Comparison of ENCODE assay signal across 11 cellular contexts in genomic region chr1:22814176-22815042, GRCh38.
A peak's percentile ranks its signal among the peaks of the same experiment; 100 is the strongest.
DNase-seq lines count a peak whose midpoint lies in the region; ATAC-seq and TF ChIP-seq lines count a peak whose summit lies in the region.
"Had no signal": no experiment of that assay in that cellular context is flagged by ENCODE, and none has a peak within 500 bp of the region (broad histone marks: within the 10 kb centered on the region; RNA-seq: fewer than 3 reads in every experiment).

No MANE protein-coding gene starts in this region.

- no peak overlapping the region for H3K4ac ChIP-seq in H9 (ENCODE audit: low read depth, low read length)

- no peaks in the 10 kb centered on the region for H4K20me1 ChIP-seq in H9 (ENCODE audit: control insufficient read depth, insufficient read depth, insufficient read length)

- no peak overlapping the region for H3K4me2 ChIP-seq in H9 (ENCODE audit: insufficient read depth, insufficient read length, low read length)

- H2BK20ac ChIP-seq in H9 (ENCODE audit: low read depth, low read length, poor library complexity, severe bottlenecking), result no peak overlapping the region

- no peak overlapping the region for H2BK12ac ChIP-seq in H9 (ENCODE audit: insufficient read length, low read depth, low read length)

- no peak overlapping the region for H3K27ac ChIP-seq in H9 (ENCODE audit: insufficient read length, low read depth, low read length)

- H3K4me1 ChIP-seq in H9 (ENCODE audit: insufficient read depth, low read length), result no peaks in the 10 kb centered on the region

- no peaks in the 10 kb centered on the region for H3K9me3 ChIP-seq in H9 (ENCODE audit: control insufficient read depth, low read depth, low read length)

- H2BK5ac ChIP-seq in H9 (ENCODE audit: insufficient read length, low read length), result no peak overlapping the region

- H4K8ac ChIP-seq in H9 (replicated peaks; ENCODE audit: insufficient read length, low read depth, low read length), result no peak overlapping the region

- H3K36me3 Mint-ChIP-seq in H9 (ENCODE audit: insufficient read depth in 1 of 3, low read depth in 3 of 3), result no peaks in the 10 kb centered on the region

- H3K14ac ChIP-seq in H9 (ENCODE audit: insufficient read depth, low read length), result no peak overlapping the region

- no peak overlapping the region for H4K91ac ChIP-seq in H9 (ENCODE audit: insufficient read length, low read depth, low read length)

- DNase-seq in GM04504 (ENCODE audit: low read depth) (peak; percentile 70), NCI-H510A (lab: John Stamatoyannopoulos, UW) (peak; percentile 60), fibroblast of the conjunctiva (ENCODE audit: low read depth) (peak; percentile 76), sciatic nerve (ENCODE audit: low spot score) (peak; percentile 84), HuH-7 (ENCODE audit: low spot score) (no peak), H9 (no peak), foreskin melanocyte (no peak)
- DNase-seq: activated CD8-positive, alpha-beta T cell treated with anti-CD3 and anti-CD28 coated beads, Interleukin-2, amount 10 ng/mL, durations not matched to agents 7 days and 5 days; amniotic stem cell; GF-D8 had no signal

- no peaks in the 10 kb centered on the region for H3K9me3 Mint-ChIP-seq in H9

- no peak overlapping the region for H3K23ac ChIP-seq in H9 (ENCODE audit: insufficient read length, low read depth, low read length)

- no peak overlapping the region for H2AFZ ChIP-seq in H9 (ENCODE audit: low read length)

- no peak overlapping the region for H2AK5ac ChIP-seq in H9 (ENCODE audit: insufficient read length, low read length)

- H3K27ac Mint-ChIP-seq in H9, result no peak overlapping the region
- H3K27ac Mint-ChIP-seq: activated CD8-positive, alpha-beta T cell treated with anti-CD3 and anti-CD28 coated beads, Interleukin-2, amount 10 ng/mL, durations not matched to agents 7 days and 5 days had no signal

- no peak overlapping the region for H3K9ac ChIP-seq in H9 (ENCODE audit: extremely low read depth, insufficient read length, low read length)

- no peak overlapping the region for H3K18ac ChIP-seq in H9 (ENCODE audit: insufficient read length, low read depth, low read length)

- no peak overlapping the region for H3K4me3 Mint-ChIP-seq in H9
- H3K4me3 Mint-ChIP-seq: activated CD8-positive, alpha-beta T cell treated with anti-CD3 and anti-CD28 coated beads, Interleukin-2, amount 10 ng/mL, durations not matched to agents 7 days and 5 days had no signal

- no peaks in the 10 kb centered on the region for H3K79me1 ChIP-seq in H9 (ENCODE audit: insufficient read depth, low read depth, low read length, poor library complexity, severe bottlenecking)

- no peak overlapping the region for H3T11ph ChIP-seq in H9 (ENCODE audit: low read length)

- WGBS in H9 (ENCODE audit: extremely low coverage, insufficient read length, low lambda C conversion rate), result no CpG with 5 or more reads among the region's 19 CpGs

- ATAC-seq in sciatic nerve, result peak; percentile 90
- ATAC-seq in HG03457 (IDR thresholded peaks at IDR 0.05; ENCODE audit: unreplicated experiment), result no peak
- ATAC-seq: activated CD8-positive, alpha-beta T cell treated with anti-CD3 and anti-CD28 coated beads, Interleukin-2, amount 10 ng/mL, durations not matched to agents 7 days and 5 days had no signal

- no peaks in the 10 kb centered on the region for H3K27me3 ChIP-seq in H9 (ENCODE audit: insufficient read depth, low read length)

- no peak overlapping the region for H2BK15ac ChIP-seq in H9 (ENCODE audit: low read depth, low read length)

- no peak overlapping the region for H4K5ac ChIP-seq in H9 (ENCODE audit: insufficient read length, low read depth, low read length)

- H2BK120ac ChIP-seq in H9 (ENCODE audit: low read depth, low read length, poor library complexity, severe bottlenecking), result no peak overlapping the region

- no peaks in the 10 kb centered on the region for H3K23me2 ChIP-seq in H9 (ENCODE audit: insufficient read length, low read depth, low read length, poor library complexity, severe bottlenecking)

- peaks cover 15 to 24% of the 10 kb centered on the region in 2 experiments for H3K4me1 Mint-ChIP-seq in H9

- H3K56ac ChIP-seq in H9 (ENCODE audit: insufficient read length, low read depth, low read length), result no peak overlapping the region

- no peak for TF ChIP-seq CTCF in H9 (conservative IDR thresholded peaks at IDR 0.05)

- no peaks in the 10 kb centered on the region; the same call in 1 of the 2 replicates for H3K27me3 Mint-ChIP-seq in H9 (ENCODE audit: low read depth)

- H3K79me2 ChIP-seq in H9 (ENCODE audit: insufficient read depth, low read length), result no peaks in the 10 kb centered on the region

- intact Hi-C loops in sciatic nerve (cut with DNase I), result no loop called here

Comparison
In these comparisons a context has a peak if more than half of its experiments do, and no peak if none do; other contexts are left out.
1. DNase-seq: peak in GM04504 (single experiment), NCI-H510A (single experiment), fibroblast of the conjunctiva (single experiment) and sciatic nerve (single experiment); none in HuH-7 (single experiment), H9 (single experiment) and foreskin melanocyte (single experiment).